ENCODE assay signal across 2 cellular contexts in genomic region chr9:112719696-112720095, GRCh38.
TF ChIP-seq lines count a peak whose summit lies in the region.

No MANE protein-coding gene starts in this region.

TF ChIP-seq in HepG2, 621 proteins besides CTCF, POLR2A, EP300 and RAD21:
- peak; percentile 57 for TF ChIP-seq ZNF629 (CRISPR knock-in tag; conservative IDR thresholded peaks at IDR 0.05)
- no peak for TF ChIP-seq CBX5 (CRISPR knock-in tag; IDR thresholded peaks at IDR 0.05; ENCODE audit: borderline replicate concordance)

TF ChIP-seq in GM23338, 12 proteins besides CTCF, POLR2A, EP300 and RAD21:
- TF ChIP-seq ETS1 (IDR thresholded peaks at IDR 0.05) (no peak), EZH2 (IDR thresholded peaks at IDR 0.05; ENCODE audit: low read depth, unreplicated experiment) (no peak), NANOG (IDR thresholded peaks at IDR 0.05; ENCODE audit: borderline replicate concordance) (no peak), POLR2AphosphoS5 (IDR thresholded peaks at IDR 0.05; ENCODE audit: low read depth) (no peak), EZH2phosphoT487 (IDR thresholded peaks at IDR 0.05; ENCODE audit: unreplicated experiment) (no peak), REST (IDR thresholded peaks at IDR 0.05; ENCODE audit: unreplicated experiment) (no peak), ZNF331 (CRISPR knock-in tag; IDR thresholded peaks at IDR 0.05; ENCODE audit: low read depth) (no peak), CREB1 (CRISPR knock-in tag; IDR thresholded peaks at IDR 0.05; ENCODE audit: low read depth) (no peak), ZNF114 (CRISPR knock-in tag; IDR thresholded peaks at IDR 0.05) (no peak), STAT1 (IDR thresholded peaks at IDR 0.05; ENCODE audit: unreplicated experiment) (no peak), JUNB (IDR thresholded peaks at IDR 0.05; ENCODE audit: unreplicated experiment) (no peak)
